Comparison of ENCODE assay signal across 1 cellular context in genomic region chr12:110658242-110658641, GRCh38.
TF ChIP-seq lines count a peak whose summit lies in the region.

No MANE protein-coding gene starts in this region.

TF ChIP-seq in WTC11, 78 proteins besides CTCF, POLR2A, EP300 and RAD21 (continued from another document):
- TF ChIP-seq IRF2 (CRISPR knock-in tag; IDR thresholded peaks at IDR 0.05; ENCODE audit: borderline replicate concordance, low read depth): no peak
- no peak for TF ChIP-seq FOXJ3 (CRISPR knock-in tag; IDR thresholded peaks at IDR 0.05; ENCODE audit: borderline replicate concordance)
- no peak for TF ChIP-seq GRHL2 (CRISPR knock-in tag; IDR thresholded peaks at IDR 0.05; ENCODE audit: insufficient replicate concordance, severe bottlenecking)
- TF ChIP-seq ZNF423 (CRISPR knock-in tag; IDR thresholded peaks at IDR 0.05): no peak
- TF ChIP-seq JAZF1 (CRISPR knock-in tag; IDR thresholded peaks at IDR 0.05): no peak
- TF ChIP-seq OVOL2 (CRISPR knock-in tag; IDR thresholded peaks at IDR 0.05; ENCODE audit: borderline replicate concordance): no peak
- no peak for TF ChIP-seq FOXK1 (CRISPR knock-in tag; IDR thresholded peaks at IDR 0.05)
- TF ChIP-seq ZNF263 (CRISPR knock-in tag; IDR thresholded peaks at IDR 0.05; ENCODE audit: low read depth): no peak
- TF ChIP-seq PRRX2 (CRISPR knock-in tag; IDR thresholded peaks at IDR 0.05): no peak
- no peak for TF ChIP-seq ZNF317 (CRISPR knock-in tag; IDR thresholded peaks at IDR 0.05; ENCODE audit: borderline replicate concordance, low read depth)
- TF ChIP-seq NFYB (CRISPR knock-in tag; conservative IDR thresholded peaks at IDR 0.05; ENCODE audit: low read depth): no peak
- TF ChIP-seq GTF2I (CRISPR knock-in tag; conservative IDR thresholded peaks at IDR 0.05): no peak
- TF ChIP-seq ZBTB43 (CRISPR knock-in tag; IDR thresholded peaks at IDR 0.05): no peak
TF ChIP-seq in WTC11: peak in this region for 0.
